Comparison of ENCODE assay signal across 29 cellular contexts in genomic region chr2:8344725-8345124, GRCh38.
DNase-seq lines count a peak whose midpoint lies in the region; ATAC-seq and TF ChIP-seq lines count a peak whose summit lies in the region.
"Had no signal": no experiment of that assay in that cellular context is flagged by ENCODE, and none has a peak within 500 bp of the region (broad histone marks: within the 10 kb centered on the region; RNA-seq: fewer than 3 reads in every experiment).

No MANE protein-coding gene starts in this region.

- peak; percentile 14 for DNase-seq in NCI-H146 treated with DMSO at 0.1 percent for 48 hours (lab: John Stamatoyannopoulos, UW; ENCODE audit: unreplicated experiment)
- DNase-seq in NCI-H748 treated with DMSO at 0.1 percent for 48 hours (lab: John Stamatoyannopoulos, UW) = peak; percentile 6
- peak; percentile 30 for DNase-seq in islet precursor cell
- DNase-seq in nephron progenitor cell = no peak
- no peak for DNase-seq in body of pancreas
- DNase-seq in NCI-H2107 (lab: John Stamatoyannopoulos, UW) = no peak
- no peak for DNase-seq in SW 1271 (lab: John Stamatoyannopoulos, UW)
- DNase-seq: C1 segment of cervical spinal cord; CD4-positive, alpha-beta memory T cell; COR-L47; DMS79; EL; GDM1; HCEC 1CT; IMR-90; KG1; MG63; NCI-H1105 treated with DMSO at 0.1 percent for 48 hours; NCI-H1694; NCI-H2029 treated with DMSO at 0.1 percent for 48 hours; NCI-H2171; NCI-H226; NCI-H510A; NCI-H774; NK-92 treated with Interleukin-12 subunit alpha and Interleukin-12 subunit beta, amount 100 ng/mL, for 24 hours; PC-3; SJCRH30 had no signal

- H3K27ac ChIP-seq in body of pancreas = no peak overlapping the region
- H3K27ac ChIP-seq: SJCRH30 had no signal

- 87 to 90% methylated on average over 4 of the region's 4 CpGs for WGBS in body of pancreas, 2 donors

- no peak for ATAC-seq in body of pancreas
- ATAC-seq: GM12878, PC-3, SK-N-SH treated with all-trans-retinoic acid at 6 μM for 48 hours had no signal

- H3K4me3 ChIP-seq in body of pancreas = no peak overlapping the region
- H3K4me3 ChIP-seq: GM12878, MG63, SJCRH30 had no signal

- H3K9me3 Mint-ChIP-seq in nephron progenitor cell = peaks cover 19% of the 10 kb centered on the region

- H3K4me1 ChIP-seq in body of pancreas = no peaks in the 10 kb centered on the region
- H3K4me1 ChIP-seq: SJCRH30 had no signal

- H3K27me3 ChIP-seq in body of pancreas = no peaks in the 10 kb centered on the region
- H3K27me3 ChIP-seq: MG63 had no signal

- peak overlapping the region; percentile 39 for H3K27ac Mint-ChIP-seq in nephron progenitor cell

- H3K36me3 ChIP-seq in body of pancreas (replicated peaks in 1 of 2; ENCODE audit: insufficient read depth in 1 of 2, low read depth in 2 of 2) = no peaks in the 10 kb centered on the region
- H3K36me3 ChIP-seq: MG63, SJCRH30 had no signal

- H3K9me3 ChIP-seq in body of pancreas = no peaks in the 10 kb centered on the region
- H3K9me3 ChIP-seq: MG63, SJCRH30 had no signal

- no peak for TF ChIP-seq CTCF in nephron progenitor cell (IDR thresholded peaks at IDR 0.05)
- no peak for TF ChIP-seq CTCF in body of pancreas (IDR thresholded peaks at IDR 0.05)

- H3K4me1 Mint-ChIP-seq in nephron progenitor cell = peaks cover 60% of the 10 kb centered on the region

- H3K27me3 Mint-ChIP-seq in nephron progenitor cell (ENCODE audit: low read depth, poor library complexity) = peaks cover 9% of the 10 kb centered on the region
- H3K27me3 Mint-ChIP-seq: CD4-positive, alpha-beta memory T cell had no signal

- no peak for TF ChIP-seq POLR2A in body of pancreas (IDR thresholded peaks at IDR 0.05)

- H3K36me3 Mint-ChIP-seq in nephron progenitor cell (ENCODE audit: low read depth) = peaks cover 10% of the 10 kb centered on the region
- H3K36me3 Mint-ChIP-seq: CD4-positive, alpha-beta memory T cell had no signal

- intact Hi-C loops in body of pancreas (cut with DNase I) = no loop called here

- H3K4me3 Mint-ChIP-seq in nephron progenitor cell = no peak overlapping the region
- H3K4me3 Mint-ChIP-seq: CD4-positive, alpha-beta memory T cell had no signal

Comparison
In these comparisons a context has a peak if more than half of its experiments do, and no peak if none do; other contexts are left out.
1. DNase-seq: peak in NCI-H146 treated with DMSO at 0.1 percent for 48 hours (single experiment), NCI-H748 treated with DMSO at 0.1 percent for 48 hours (single experiment) and islet precursor cell (single experiment); none in nephron progenitor cell (single experiment), body of pancreas (0 of 4), NCI-H2107 (single experiment) and SW 1271 (0 of 2).